In genomic region chr6:10314163-10314955, GRCh38 we compare ENCODE assay signal across 1 cellular context.
TF ChIP-seq lines count a peak whose summit lies in the region.

No MANE protein-coding gene starts in this region.

TF ChIP-seq in K562, 482 proteins besides CTCF, POLR2A, EP300 and RAD21 (continued from another document and continues in another):
- TF ChIP-seq, protein P1, sequence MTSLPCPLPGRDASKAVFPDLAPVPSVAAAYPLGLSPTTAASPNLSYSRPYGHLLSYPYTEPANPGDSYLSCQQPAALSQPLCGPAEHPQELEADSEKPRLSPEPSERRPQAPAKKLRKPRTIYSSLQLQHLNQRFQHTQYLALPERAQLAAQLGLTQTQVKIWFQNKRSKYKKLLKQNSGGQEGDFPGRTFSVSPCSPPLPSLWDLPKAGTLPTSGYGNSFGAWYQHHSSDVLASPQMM (CRISPR knock-in tag; IDR thresholded peaks at IDR 0.05): no peak
- no peak for TF ChIP-seq NR4A1 (CRISPR knock-in tag; IDR thresholded peaks at IDR 0.05)
- TF ChIP-seq NR4A1 (tag; IDR thresholded peaks at IDR 0.05): peak; percentile 60; the same call in 1 of the 2 replicates
- TF ChIP-seq RUNX1 (IDR thresholded peaks at IDR 0.05; ENCODE audit: low read depth): no peak
- TF ChIP-seq MNT (conservative IDR thresholded peaks at IDR 0.05): peak in 1 of 2 experiments; percentile 45; a peak in 1 of 4 replicates
- TF ChIP-seq THRAP3 (IDR thresholded peaks at IDR 0.05; ENCODE audit: borderline replicate concordance): no peak; the same call in 1 of the 2 replicates
- peak; percentile 71 for TF ChIP-seq NFRKB (IDR thresholded peaks at IDR 0.05; ENCODE audit: low read depth)
- no peak for TF ChIP-seq ATF2 (CRISPR knock-in tag; IDR thresholded peaks at IDR 0.05)
- TF ChIP-seq, protein P2, sequence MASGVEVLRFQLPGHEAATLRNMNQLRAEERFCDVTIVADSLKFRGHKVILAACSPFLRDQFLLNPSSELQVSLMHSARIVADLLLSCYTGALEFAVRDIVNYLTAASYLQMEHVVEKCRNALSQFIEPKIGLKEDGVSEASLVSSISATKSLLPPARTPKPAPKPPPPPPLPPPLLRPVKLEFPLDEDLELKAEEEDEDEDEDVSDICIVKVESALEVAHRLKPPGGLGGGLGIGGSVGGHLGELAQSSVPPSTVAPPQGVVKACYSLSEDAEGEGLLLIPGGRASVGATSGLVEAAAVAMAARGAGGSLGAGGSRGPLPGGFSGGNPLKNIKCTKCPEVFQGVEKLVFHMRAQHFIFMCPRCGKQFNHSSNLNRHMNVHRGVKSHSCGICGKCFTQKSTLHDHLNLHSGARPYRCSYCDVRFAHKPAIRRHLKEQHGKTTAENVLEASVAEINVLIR (CRISPR knock-in tag; IDR thresholded peaks at IDR 0.05): 0 out of 2 replicates have a peak, but pooled peaks have one; percentile 36
- no peak for TF ChIP-seq MCM3 (IDR thresholded peaks at IDR 0.05)
- no peak for TF ChIP-seq HOMEZ (CRISPR knock-in tag; IDR thresholded peaks at IDR 0.05)
- TF ChIP-seq ZNF184 (CRISPR knock-in tag; IDR thresholded peaks at IDR 0.05): no peak
- no peak for TF ChIP-seq PTTG1 (tag; IDR thresholded peaks at IDR 0.05; ENCODE audit: low read depth)
- TF ChIP-seq ZFPM2 (CRISPR knock-in tag; IDR thresholded peaks at IDR 0.05): no peak
- TF ChIP-seq ZNF3 (CRISPR knock-in tag; IDR thresholded peaks at IDR 0.05): no peak
- no peak for TF ChIP-seq ZNF124 (CRISPR knock-in tag; IDR thresholded peaks at IDR 0.05)
- no peak for TF ChIP-seq HBP1 (CRISPR knock-in tag; IDR thresholded peaks at IDR 0.05)
- no peak for TF ChIP-seq SMAD2 (IDR thresholded peaks at IDR 0.05; ENCODE audit: low read depth, low read length)
- peak; percentile 95 for TF ChIP-seq SOX6 (IDR thresholded peaks at IDR 0.05)
- no peak for TF ChIP-seq ZNF217 (CRISPR knock-in tag; IDR thresholded peaks at IDR 0.05)
- no peak for TF ChIP-seq HLTF (IDR thresholded peaks at IDR 0.05)
- TF ChIP-seq NR2C2 (CRISPR knock-in tag; IDR thresholded peaks at IDR 0.05): no peak
- peak; percentile 62 for TF ChIP-seq NR2C2 (tag; IDR thresholded peaks at IDR 0.05)
- TF ChIP-seq EP400 (IDR thresholded peaks at IDR 0.05): peak; percentile 59; the same call in 1 of the 2 replicates
- TF ChIP-seq, protein P3, sequence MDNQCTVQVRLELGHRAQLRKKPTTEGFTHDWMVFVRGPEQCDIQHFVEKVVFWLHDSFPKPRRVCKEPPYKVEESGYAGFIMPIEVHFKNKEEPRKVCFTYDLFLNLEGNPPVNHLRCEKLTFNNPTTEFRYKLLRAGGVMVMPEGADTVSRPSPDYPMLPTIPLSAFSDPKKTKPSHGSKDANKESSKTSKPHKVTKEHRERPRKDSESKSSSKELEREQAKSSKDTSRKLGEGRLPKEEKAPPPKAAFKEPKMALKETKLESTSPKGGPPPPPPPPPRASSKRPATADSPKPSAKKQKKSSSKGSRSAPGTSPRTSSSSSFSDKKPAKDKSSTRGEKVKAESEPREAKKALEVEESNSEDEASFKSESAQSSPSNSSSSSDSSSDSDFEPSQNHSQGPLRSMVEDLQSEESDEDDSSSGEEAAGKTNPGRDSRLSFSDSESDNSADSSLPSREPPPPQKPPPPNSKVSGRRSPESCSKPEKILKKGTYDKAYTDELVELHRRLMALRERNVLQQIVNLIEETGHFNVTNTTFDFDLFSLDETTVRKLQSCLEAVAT (IDR thresholded peaks at IDR 0.05): no peak
- peak; percentile 87 for TF ChIP-seq ARID1B (IDR thresholded peaks at IDR 0.05)
- TF ChIP-seq ZNF589 (CRISPR knock-in tag; IDR thresholded peaks at IDR 0.05; ENCODE audit: low read depth): peak; percentile 66; the same call in 1 of the 2 replicates
- no peak for TF ChIP-seq ZBTB49 (CRISPR knock-in tag; IDR thresholded peaks at IDR 0.05; ENCODE audit: borderline replicate concordance)
- TF ChIP-seq, protein P4, sequence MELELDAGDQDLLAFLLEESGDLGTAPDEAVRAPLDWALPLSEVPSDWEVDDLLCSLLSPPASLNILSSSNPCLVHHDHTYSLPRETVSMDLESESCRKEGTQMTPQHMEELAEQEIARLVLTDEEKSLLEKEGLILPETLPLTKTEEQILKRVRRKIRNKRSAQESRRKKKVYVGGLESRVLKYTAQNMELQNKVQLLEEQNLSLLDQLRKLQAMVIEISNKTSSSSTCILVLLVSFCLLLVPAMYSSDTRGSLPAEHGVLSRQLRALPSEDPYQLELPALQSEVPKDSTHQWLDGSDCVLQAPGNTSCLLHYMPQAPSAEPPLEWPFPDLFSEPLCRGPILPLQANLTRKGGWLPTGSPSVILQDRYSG (tag; conservative IDR thresholded peaks at IDR 0.05; ENCODE audit: low read depth): 0 out of 2 replicates have a peak, but pooled peaks have one; percentile 72
- TF ChIP-seq, protein P5, sequence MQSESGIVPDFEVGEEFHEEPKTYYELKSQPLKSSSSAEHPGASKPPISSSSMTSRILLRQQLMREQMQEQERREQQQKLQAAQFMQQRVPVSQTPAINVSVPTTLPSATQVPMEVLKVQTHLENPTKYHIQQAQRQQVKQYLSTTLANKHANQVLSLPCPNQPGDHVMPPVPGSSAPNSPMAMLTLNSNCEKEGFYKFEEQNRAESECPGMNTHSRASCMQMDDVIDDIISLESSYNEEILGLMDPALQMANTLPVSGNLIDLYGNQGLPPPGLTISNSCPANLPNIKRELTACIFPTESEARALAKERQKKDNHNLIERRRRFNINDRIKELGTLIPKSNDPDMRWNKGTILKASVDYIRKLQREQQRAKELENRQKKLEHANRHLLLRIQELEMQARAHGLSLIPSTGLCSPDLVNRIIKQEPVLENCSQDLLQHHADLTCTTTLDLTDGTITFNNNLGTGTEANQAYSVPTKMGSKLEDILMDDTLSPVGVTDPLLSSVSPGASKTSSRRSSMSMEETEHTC (IDR thresholded peaks at IDR 0.05): no peak
- TF ChIP-seq, protein P6, sequence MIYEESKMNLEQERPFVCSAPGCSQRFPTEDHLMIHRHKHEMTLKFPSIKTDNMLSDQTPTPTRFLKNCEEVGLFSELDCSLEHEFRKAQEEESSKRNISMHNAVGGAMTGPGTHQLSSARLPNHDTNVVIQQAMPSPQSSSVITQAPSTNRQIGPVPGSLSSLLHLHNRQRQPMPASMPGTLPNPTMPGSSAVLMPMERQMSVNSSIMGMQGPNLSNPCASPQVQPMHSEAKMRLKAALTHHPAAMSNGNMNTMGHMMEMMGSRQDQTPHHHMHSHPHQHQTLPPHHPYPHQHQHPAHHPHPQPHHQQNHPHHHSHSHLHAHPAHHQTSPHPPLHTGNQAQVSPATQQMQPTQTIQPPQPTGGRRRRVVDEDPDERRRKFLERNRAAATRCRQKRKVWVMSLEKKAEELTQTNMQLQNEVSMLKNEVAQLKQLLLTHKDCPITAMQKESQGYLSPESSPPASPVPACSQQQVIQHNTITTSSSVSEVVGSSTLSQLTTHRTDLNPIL (CRISPR knock-in tag; IDR thresholded peaks at IDR 0.05): no peak
- TF ChIP-seq IRF1 (CRISPR knock-in tag; IDR thresholded peaks at IDR 0.05; ENCODE audit: borderline replicate concordance): no peak
- no peak for TF ChIP-seq PHF21A (IDR thresholded peaks at IDR 0.05; ENCODE audit: borderline replicate concordance, low read depth)
- TF ChIP-seq ILF3 (IDR thresholded peaks at IDR 0.05; ENCODE audit: borderline replicate concordance): no peak
- no peak for TF ChIP-seq SREBF2 (CRISPR knock-in tag; IDR thresholded peaks at IDR 0.05)
- TF ChIP-seq, protein P7, sequence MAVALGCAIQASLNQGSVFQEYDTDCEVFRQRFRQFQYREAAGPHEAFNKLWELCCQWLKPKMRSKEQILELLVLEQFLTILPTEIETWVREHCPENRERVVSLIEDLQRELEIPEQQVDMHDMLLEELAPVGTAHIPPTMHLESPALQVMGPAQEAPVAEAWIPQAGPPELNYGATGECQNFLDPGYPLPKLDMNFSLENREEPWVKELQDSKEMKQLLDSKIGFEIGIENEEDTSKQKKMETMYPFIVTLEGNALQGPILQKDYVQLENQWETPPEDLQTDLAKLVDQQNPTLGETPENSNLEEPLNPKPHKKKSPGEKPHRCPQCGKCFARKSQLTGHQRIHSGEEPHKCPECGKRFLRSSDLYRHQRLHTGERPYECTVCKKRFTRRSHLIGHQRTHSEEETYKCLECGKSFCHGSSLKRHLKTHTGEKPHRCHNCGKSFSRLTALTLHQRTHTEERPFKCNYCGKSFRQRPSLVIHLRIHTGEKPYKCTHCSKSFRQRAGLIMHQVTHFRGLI (CRISPR knock-in tag; IDR thresholded peaks at IDR 0.05): peak; percentile 72; the same call in 1 of the 2 replicates
- TF ChIP-seq PML (IDR thresholded peaks at IDR 0.05; ENCODE audit: low read length): no peak
- no peak for TF ChIP-seq SETDB1 (IDR thresholded peaks at IDR 0.05; ENCODE audit: low read length)
- TF ChIP-seq, protein P8, sequence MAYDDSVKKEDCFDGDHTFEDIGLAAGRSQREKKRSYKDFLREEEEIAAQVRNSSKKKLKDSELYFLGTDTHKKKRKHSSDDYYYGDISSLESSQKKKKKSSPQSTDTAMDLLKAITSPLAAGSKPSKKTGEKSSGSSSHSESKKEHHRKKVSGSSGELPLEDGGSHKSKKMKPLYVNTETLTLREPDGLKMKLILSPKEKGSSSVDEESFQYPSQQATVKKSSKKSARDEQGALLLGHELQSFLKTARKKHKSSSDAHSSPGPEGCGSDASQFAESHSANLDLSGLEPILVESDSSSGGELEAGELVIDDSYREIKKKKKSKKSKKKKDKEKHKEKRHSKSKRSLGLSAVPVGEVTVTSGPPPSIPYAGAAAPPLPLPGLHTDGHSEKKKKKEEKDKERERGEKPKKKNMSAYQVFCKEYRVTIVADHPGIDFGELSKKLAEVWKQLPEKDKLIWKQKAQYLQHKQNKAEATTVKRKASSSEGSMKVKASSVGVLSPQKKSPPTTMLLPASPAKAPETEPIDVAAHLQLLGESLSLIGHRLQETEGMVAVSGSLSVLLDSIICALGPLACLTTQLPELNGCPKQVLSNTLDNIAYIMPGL (CRISPR knock-in tag; IDR thresholded peaks at IDR 0.05): no peak
- no peak for TF ChIP-seq ZNF445 (CRISPR knock-in tag; IDR thresholded peaks at IDR 0.05; ENCODE audit: low read depth)
- TF ChIP-seq ZNF75A (CRISPR knock-in tag; IDR thresholded peaks at IDR 0.05): no peak
- TF ChIP-seq NFIC (IDR thresholded peaks at IDR 0.05): no peak
- no peak for TF ChIP-seq ZNF253 (CRISPR knock-in tag; conservative IDR thresholded peaks at IDR 0.05)
